ENCODE assay signal across 23 cellular contexts in the genomic region with DNA sequence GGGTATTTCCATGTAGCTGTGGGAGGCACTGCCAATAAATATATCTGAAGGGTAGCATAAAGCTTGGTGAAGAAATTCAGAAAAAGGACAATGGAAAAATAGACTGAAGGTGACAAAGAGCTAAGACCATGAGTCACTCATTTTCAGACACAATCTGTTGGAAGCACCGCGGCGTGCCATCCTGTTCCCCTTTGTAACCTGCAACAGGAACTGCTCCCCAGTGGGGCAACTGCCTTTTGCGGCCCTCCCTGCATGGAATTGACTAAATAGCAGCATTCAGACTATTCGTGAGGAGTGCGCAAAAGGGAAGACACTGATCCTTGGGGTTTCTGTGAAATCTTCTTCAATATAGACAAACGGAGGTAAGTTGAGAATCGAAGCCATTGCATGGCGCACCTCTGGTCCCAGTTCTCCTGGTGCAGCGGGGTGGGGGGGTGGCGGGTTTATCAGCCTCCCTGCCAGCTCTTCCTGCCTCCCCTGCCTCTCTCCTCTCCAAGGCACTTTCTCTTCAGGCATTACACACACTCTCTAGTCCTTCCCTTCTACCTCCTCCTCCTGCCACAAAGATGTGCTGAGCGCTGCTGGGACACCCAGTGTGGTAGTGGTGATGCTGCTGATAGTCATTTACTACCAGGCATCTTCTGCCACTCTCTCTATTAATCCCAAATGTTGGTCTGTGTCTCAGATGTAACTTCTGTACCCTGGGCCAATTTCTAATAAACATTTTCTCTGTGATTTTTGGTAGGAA.
DNase-seq lines count a peak whose midpoint lies in the region; ATAC-seq lines count a peak whose summit lies in the region.
"Had no signal": no experiment of that assay in that cellular context is flagged by ENCODE, and none has a peak within 500 bp of the region (broad histone marks: within the 10 kb centered on the region; RNA-seq: fewer than 3 reads in every experiment).

No MANE protein-coding gene starts in this region.

- H3K4me3 Mint-ChIP-seq in stimulated activated naive B cell treated with anti-CD40 and anti-IgM and Interleukin-4, amounts not matched to agents 10 μg/mL and 1 μg/mL and 100 μg/mL, for 72 hours = no peak overlapping the region
- H3K4me3 Mint-ChIP-seq: activated naive CD4-positive, alpha-beta T cell treated with anti-CD3 and anti-CD28 coated beads for 36 hours; activated T-cell treated with anti-CD3 and anti-CD28 coated beads, Interleukin-2, amount 50 U/mL, for 4 hours; GM23338 had no signal

- peaks cover 0 to 2% of the 10 kb centered on the region in 2 donors for H3K9me3 Mint-ChIP-seq in stimulated activated naive B cell treated with anti-CD40 and anti-IgM and Interleukin-4, amounts not matched to agents 10 μg/mL and 1 μg/mL and 100 μg/mL, for 72 hours
- H3K9me3 Mint-ChIP-seq: activated naive CD4-positive, alpha-beta T cell treated with anti-CD3 and anti-CD28 coated beads for 36 hours; activated T-cell treated with anti-CD3 and anti-CD28 coated beads, Interleukin-2, amount 50 U/mL, for 4 hours; GM23338 had no signal

- no peaks in the 10 kb centered on the region for H3K27me3 Mint-ChIP-seq in stimulated activated naive B cell treated with anti-CD40 and anti-IgM and Interleukin-4, amounts not matched to agents 10 μg/mL and 1 μg/mL and 100 μg/mL, for 72 hours

- peak; percentile 81 to 86 for DNase-seq in NOMO-1 (lab: John Stamatoyannopoulos, UW; ENCODE audit: unreplicated experiment in 2 of 2)
- no peak for DNase-seq in stimulated activated naive B cell treated with anti-CD40 and anti-IgM and Interleukin-4, amounts not matched to agents 10 μg/mL and 1 μg/mL and 100 μg/mL, for 72 hours
- no peak for DNase-seq in NCI-H2196 (lab: John Stamatoyannopoulos, UW; ENCODE audit: unreplicated experiment)
- DNase-seq: activated CD8-positive, alpha-beta memory T cell treated with anti-CD3 and anti-CD28 coated beads for 24 hours; activated naive CD4-positive, alpha-beta T cell treated with anti-CD3 and anti-CD28 coated beads for 36 hours; activated T-cell treated with anti-CD3 and anti-CD28 coated beads, Interleukin-2, amount 50 U/mL, for 4 hours; amygdala; Caco-2; dorsolateral prefrontal cortex; foreskin melanocyte; kidney; NCI-H1092 treated with DMSO at 0.1 percent for 48 hours; NCI-H2029 treated with DMSO at 0.1 percent for 48 hours; NK-92 treated with Interleukin-12 subunit alpha and Interleukin-12 subunit beta, amount 100 ng/mL, for 24 hours; ovary; T1000; upper lobe of right lung had no signal

- H3K4me1 Mint-ChIP-seq in stimulated activated naive B cell treated with anti-CD40 and anti-IgM and Interleukin-4, amounts not matched to agents 10 μg/mL and 1 μg/mL and 100 μg/mL, for 72 hours = peaks cover 7 to 18% of the 10 kb centered on the region in 2 donors

- no peak overlapping the region for H3K27ac Mint-ChIP-seq in stimulated activated naive B cell treated with anti-CD40 and anti-IgM and Interleukin-4, amounts not matched to agents 10 μg/mL and 1 μg/mL and 100 μg/mL, for 72 hours
- H3K27ac Mint-ChIP-seq: activated naive CD4-positive, alpha-beta T cell treated with anti-CD3 and anti-CD28 coated beads for 36 hours; GM23338 had no signal

- H3K36me3 Mint-ChIP-seq in stimulated activated naive B cell treated with anti-CD40 and anti-IgM and Interleukin-4, amounts not matched to agents 10 μg/mL and 1 μg/mL and 100 μg/mL, for 72 hours = peaks cover 12 to 15% of the 10 kb centered on the region in 2 donors

- ATAC-seq in GM18909 (IDR thresholded peaks at IDR 0.05; ENCODE audit: poor library complexity, unreplicated experiment) = peak; percentile 14
- peak; percentile 18 for ATAC-seq in HG03159 (IDR thresholded peaks at IDR 0.05; ENCODE audit: unreplicated experiment)
- ATAC-seq in stimulated activated naive B cell treated with anti-CD40 and anti-IgM and Interleukin-4, amounts not matched to agents 10 μg/mL and 1 μg/mL and 100 μg/mL, for 72 hours (replicated peaks) = peak; percentile 36 to 43
- no peak for ATAC-seq in GM21737 (IDR thresholded peaks at IDR 0.05; ENCODE audit: unreplicated experiment)
- ATAC-seq in GM21526 (IDR thresholded peaks at IDR 0.05; ENCODE audit: low FRiP score, unreplicated experiment) = no peak
- ATAC-seq: activated CD4-positive, CD25-positive, alpha-beta regulatory T cell treated with anti-CD3 and anti-CD28 coated beads, Interleukin-2, amount 50 U/mL, for 24 hours; activated T-cell treated with anti-CD3 and anti-CD28 coated beads, Interleukin-2, amount 50 U/mL, for 4 hours; GM23338; upper lobe of right lung had no signal

Comparison
In these comparisons a context has a peak if more than half of its experiments do, and no peak if none do; other contexts are left out.
1. ATAC-seq: peak in GM18909 (single experiment), HG03159 (single experiment) and stimulated activated naive B cell treated with anti-CD40 and anti-IgM and Interleukin-4, amounts not matched to agents 10 μg/mL and 1 μg/mL and 100 μg/mL, for 72 hours (2 of 2); none in GM21737 (single experiment) and GM21526 (single experiment).
2. DNase-seq: peak in NOMO-1 (2 of 2); none in stimulated activated naive B cell treated with anti-CD40 and anti-IgM and Interleukin-4, amounts not matched to agents 10 μg/mL and 1 μg/mL and 100 μg/mL, for 72 hours (single experiment) and NCI-H2196 (single experiment).